In genomic region chr15:101724675-101725005, GRCh38 we compare ENCODE assay signal across 8 cellular contexts. TPM values are rescaled to one million over a fixed set of nuclear protein-coding genes. Genes with fewer than 3 reads are reported as not detected.
DNase-seq lines count a peak whose midpoint lies in the region; ATAC-seq, FAIRE-seq and TF ChIP-seq lines count a peak whose summit lies in the region.

No MANE protein-coding gene starts in this region.

- H3K27me3 ChIP-seq in Panc1 (ENCODE audit: control insufficient read depth, insufficient read depth, low read length): no peaks in the 10 kb centered on the region

- POLR2A ChIA-PET in Panc1 (lab: Charles Lee): no interaction called here

- peak; percentile 70 for FAIRE-seq in GM19239 (lab: Jason Lieb, UNC)

- TF ChIP-seq CTCF in Panc1 (IDR thresholded peaks at IDR 0.05): no peak
- TF ChIP-seq CTCF in fibroblast of the aortic adventitia (IDR thresholded peaks at IDR 0.05; ENCODE audit: insufficient read depth, low read length): no peak

- peak overlapping the region; percentile 70 for H3K27ac ChIP-seq in Panc1 (ENCODE audit: low read length)

- ATAC-seq in Panc1 (no peak), GM21717 (IDR thresholded peaks at IDR 0.05; ENCODE audit: unreplicated experiment) (no peak)

- H3K4me3 ChIP-seq in Panc1 (ENCODE audit: low read depth in 2 of 2, low read length in 2 of 2) (peak overlapping the region; percentile 24 to 55), fibroblast of the aortic adventitia (ENCODE audit: low read depth, low read length) (peak overlapping the region; percentile 57), skeletal muscle cell (ENCODE audit: low read depth, low read length) (peak overlapping the region; percentile 29)

- peaks cover 5% of the 10 kb centered on the region; the same call in 1 of the 2 replicates for H3K36me3 ChIP-seq in Panc1 (ENCODE audit: control insufficient read depth, insufficient read depth, low read length)

- intact Hi-C loops in Panc1 (cut with micrococcal nuclease; ENCODE audit: unreplicated experiment): no loop called here

- H3K4me1 ChIP-seq in Panc1 (ENCODE audit: control insufficient read depth, insufficient read depth, low read length): peaks cover 10% of the 10 kb centered on the region

- no peak for DNase-seq in GM19239 (ENCODE audit: insufficient read length, low spot score)
- no peak for DNase-seq in Panc1 (ENCODE audit: low read depth, low spot score)
- DNase-seq in fibroblast of the aortic adventitia (ENCODE audit: low read depth): no peak
- DNase-seq in skeletal muscle cell (ENCODE audit: low read depth): no peak
- DNase-seq in NCI-H146 treated with DMSO at 0.1 percent for 48 hours (lab: John Stamatoyannopoulos, UW; ENCODE audit: unreplicated experiment): no peak
- DNase-seq in ureter (ENCODE audit: low spot score): no peak
- DNase-seq in OCI-M2 (lab: John Stamatoyannopoulos, UW; ENCODE audit: unreplicated experiment): no peak

- H3K9me3 ChIP-seq in Panc1 (ENCODE audit: control insufficient read depth, insufficient read depth, low read depth, low read length): no peaks in the 10 kb centered on the region

- CTCF ChIA-PET in Panc1 (lab: Charles Lee): no interaction called here

- in situ Hi-C loops in Panc1 (cut with HindIII; ENCODE audit: low pct_unique_long_range_greater_than_20kb, low sequenced_read_pairs): no loop called here

- BruUV-seq in Panc1 (replicated peaks; lab: Mats Ljungman, UMichigan): no TSS peak

RNA-seq across cellular contexts. Expression of gene TARS3, which starts 0.4 kb away (rescaled TPM):
- 12.4 TPM for total RNA-seq in Panc1 (2021; ENCODE audit: unreplicated experiment)
- polyA plus RNA-seq in Panc1 (2012; ENCODE audit: insufficient read length): 7.8 TPM
- total RNA-seq in fibroblast of the aortic adventitia (ENCODE audit: low replicate concordance): 10.0 and 12.1 TPM in 2 replicates
- 18.4 TPM for total RNA-seq in ureter
